In the genomic region with DNA sequence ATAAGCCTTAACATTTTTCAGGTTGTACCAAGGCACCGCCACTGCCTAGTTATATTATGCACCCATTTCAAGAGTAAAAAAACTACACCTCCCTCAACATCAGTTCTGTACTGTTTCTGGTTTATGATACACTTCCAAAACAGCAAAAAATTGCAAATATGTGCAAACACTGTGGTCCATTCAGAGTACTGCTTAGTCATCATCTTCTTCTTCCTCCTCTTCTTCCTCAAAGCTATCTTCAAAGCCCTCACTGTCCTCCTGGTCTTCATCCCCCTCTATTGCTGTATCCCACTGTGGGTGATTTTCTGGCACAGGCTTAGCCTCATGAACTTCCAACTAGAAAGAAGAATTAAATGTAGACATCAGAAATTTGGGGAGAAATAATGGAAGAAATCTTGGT, we compare ENCODE assay signal across 2 cellular contexts.
TF ChIP-seq lines count a peak whose summit lies in the region.

No MANE protein-coding gene starts in this region.

TF ChIP-seq in HEK293, 187 proteins besides CTCF, POLR2A, EP300 and RAD21:
- TF ChIP-seq, protein P1, sequence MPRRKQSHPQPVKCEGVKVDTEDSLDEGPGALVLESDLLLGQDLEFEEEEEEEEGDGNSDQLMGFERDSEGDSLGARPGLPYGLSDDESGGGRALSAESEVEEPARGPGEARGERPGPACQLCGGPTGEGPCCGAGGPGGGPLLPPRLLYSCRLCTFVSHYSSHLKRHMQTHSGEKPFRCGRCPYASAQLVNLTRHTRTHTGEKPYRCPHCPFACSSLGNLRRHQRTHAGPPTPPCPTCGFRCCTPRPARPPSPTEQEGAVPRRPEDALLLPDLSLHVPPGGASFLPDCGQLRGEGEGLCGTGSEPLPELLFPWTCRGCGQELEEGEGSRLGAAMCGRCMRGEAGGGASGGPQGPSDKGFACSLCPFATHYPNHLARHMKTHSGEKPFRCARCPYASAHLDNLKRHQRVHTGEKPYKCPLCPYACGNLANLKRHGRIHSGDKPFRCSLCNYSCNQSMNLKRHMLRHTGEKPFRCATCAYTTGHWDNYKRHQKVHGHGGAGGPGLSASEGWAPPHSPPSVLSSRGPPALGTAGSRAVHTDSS (tag by site-specific recombination; IDR thresholded peaks at IDR 0.05): peak; percentile 76

TF ChIP-seq in HepG2, 621 proteins besides CTCF, POLR2A, EP300 and RAD21:
- TF ChIP-seq MAFF (IDR thresholded peaks at IDR 0.05; ENCODE audit: low read depth, low read length) (peak; percentile 52), MAFK (conservative IDR thresholded peaks at IDR 0.05 in 1 of 2, IDR thresholded peaks at IDR 0.05 in 1 of 2; ENCODE audit: low read length in 2 of 2) (peak; percentile 40 to 58)
